In genomic region chr5:115936031-115936430, GRCh38 we compare ENCODE assay signal across 4 cellular contexts. TPM values are rescaled to one million over a fixed set of nuclear protein-coding genes. Genes with fewer than 3 reads are reported as not detected.
"Had no signal": no experiment of that assay in that cellular context is flagged by ENCODE, and none has a peak within 500 bp of the region (broad histone marks: within the 10 kb centered on the region; RNA-seq: fewer than 3 reads in every experiment).

No MANE protein-coding gene starts in this region.

- ATAC-seq: GM12878 had no signal

- DNase-seq: GDM1, GF-D8 had no signal

- H3K4me3 ChIP-seq: GM12878 had no signal

RNA-seq across cellular contexts. Expression of gene LVRN, which starts 26.2 kb away (rescaled TPM):
- total RNA-seq: G401 had no signal
